35 cellular contexts compared by ENCODE assay signal in genomic region chr4:150889306-150889705, GRCh38.
"Had no signal": no experiment of that assay in that cellular context is flagged by ENCODE, and none has a peak within 500 bp of the region (broad histone marks: within the 10 kb centered on the region; RNA-seq: fewer than 3 reads in every experiment).

No MANE protein-coding gene starts in this region.

- H3K4me3 Mint-ChIP-seq: activated CD4-positive, alpha-beta memory T cell treated with anti-CD3 and anti-CD28 coated beads for 36 hours; activated CD4-positive, alpha-beta T cell treated with anti-CD3 and anti-CD28 coated beads for 36 hours; activated CD4-positive, alpha-beta T cell treated with anti-CD3 and anti-CD28 coated beads, Interleukin-2, amount 10 ng/mL, durations not matched to agents 24 days and 14 days; activated CD8-positive, alpha-beta memory T cell treated with anti-CD3 and anti-CD28 coated beads, Interleukin-2, amount 10 ng/mL, durations not matched to agents 7 days and 5 days; activated CD8-positive, alpha-beta T cell treated with anti-CD3 and anti-CD28 coated beads, Interleukin-2, amount 10 ng/mL, durations not matched to agents 7 days and 5 days; activated naive CD4-positive, alpha-beta T cell treated with anti-CD3 and anti-CD28 coated beads, Interleukin-2, amount 10 ng/mL, durations not matched to agents 7 days and 5 days; activated naive CD8-positive, alpha-beta T cell treated with anti-CD3 and anti-CD28 coated beads, Interleukin-2, amount 10 ng/mL, durations not matched to agents 7 days and 5 days; activated T-helper 1 cell treated with anti-CD3 and anti-CD28 coated beads, Interleukin-12 subunit alpha, Interleukin-12 subunit beta, Interleukin-2, Interleukin-4 antibody, amounts not matched to agents 30 ng/mL and 10 ng/mL and 1 ng/mL, durations not matched to agents 14 hours and 24 hours and 36 hours; brain; effector memory CD8-positive, alpha-beta T cell; T-helper 17 cell; T-helper 2 cell treated with Interferon-gamma antibody and Interleukin-4, amounts not matched to agents 5 μg/mL and 100 μg/mL, for 36 hours had no signal

- H3K27me3 ChIP-seq: ascending aorta, breast epithelium, cardiac muscle cell, esophagus muscularis mucosa, foreskin keratinocyte, gastrocnemius medialis, heart left ventricle had no signal

- H3K27me3 Mint-ChIP-seq: activated CD4-positive, alpha-beta memory T cell treated with anti-CD3 and anti-CD28 coated beads for 36 hours; activated CD4-positive, alpha-beta T cell treated with anti-CD3 and anti-CD28 coated beads for 36 hours; activated CD4-positive, alpha-beta T cell treated with anti-CD3 and anti-CD28 coated beads, Interleukin-2, amount 10 ng/mL, durations not matched to agents 24 days and 14 days; activated CD8-positive, alpha-beta memory T cell treated with anti-CD3 and anti-CD28 coated beads, Interleukin-2, amount 10 ng/mL, durations not matched to agents 7 days and 5 days; activated naive CD4-positive, alpha-beta T cell treated with anti-CD3 and anti-CD28 coated beads, Interleukin-2, amount 10 ng/mL, durations not matched to agents 7 days and 5 days; activated naive CD8-positive, alpha-beta T cell treated with anti-CD3 and anti-CD28 coated beads, Interleukin-2, amount 10 ng/mL, durations not matched to agents 7 days and 5 days; brain; effector memory CD8-positive, alpha-beta T cell; T-helper 17 cell had no signal

- H3K36me3 ChIP-seq: gastrocnemius medialis had no signal

- ATAC-seq: activated CD4-positive, alpha-beta T cell treated with anti-CD3 and anti-CD28 coated beads for 36 hours; activated CD8-positive, alpha-beta memory T cell treated with anti-CD3 and anti-CD28 coated beads, Interleukin-2, amount 10 ng/mL, durations not matched to agents 7 days and 5 days; activated CD8-positive, alpha-beta T cell treated with anti-CD3 and anti-CD28 coated beads, Interleukin-2, amount 10 ng/mL, durations not matched to agents 7 days and 5 days; activated naive CD4-positive, alpha-beta T cell treated with anti-CD3 and anti-CD28 coated beads, Interleukin-2, amount 50 U/mL, for 72 hours; effector memory CD8-positive, alpha-beta T cell; foreskin keratinocyte; gastrocnemius medialis; heart left ventricle; T-helper 17 cell had no signal

- H3K9me3 Mint-ChIP-seq: activated CD4-positive, alpha-beta memory T cell treated with anti-CD3 and anti-CD28 coated beads for 36 hours; activated CD4-positive, alpha-beta T cell treated with anti-CD3 and anti-CD28 coated beads, Interleukin-2, amount 10 ng/mL, durations not matched to agents 24 days and 14 days; activated naive CD4-positive, alpha-beta T cell treated with anti-CD3 and anti-CD28 coated beads, Interleukin-2, amount 10 ng/mL, durations not matched to agents 7 days and 5 days; activated naive CD4-positive, alpha-beta T cell treated with anti-CD3 and anti-CD28 coated beads, Interleukin-2, amount 50 U/mL, for 72 hours; activated T-helper 1 cell treated with anti-CD3 and anti-CD28 coated beads, Interleukin-12 subunit alpha, Interleukin-12 subunit beta, Interleukin-2, Interleukin-4 antibody, amounts not matched to agents 30 ng/mL and 10 ng/mL and 1 ng/mL, durations not matched to agents 14 hours and 24 hours and 36 hours; activated T-helper 2 cell treated with anti-CD3 and anti-CD28 coated beads, Interferon-gamma antibody, Interleukin-2, Interleukin-4, amounts not matched to agents 10 μg/mL and 5 μg/mL and 100 μg/mL, durations not matched to agents 14 hours and 24 hours and 36 hours; effector memory CD8-positive, alpha-beta T cell; T-helper 2 cell treated with Interferon-gamma antibody and Interleukin-4, amounts not matched to agents 5 μg/mL and 100 μg/mL, for 36 hours had no signal

- H3K27ac ChIP-seq: ascending aorta, breast epithelium, cardiac muscle cell, esophagus muscularis mucosa, foreskin keratinocyte, gastrocnemius medialis, heart left ventricle had no signal

- H3K4me1 Mint-ChIP-seq: brain had no signal

- DNase-seq: activated CD4-positive, alpha-beta memory T cell treated with anti-CD3 and anti-CD28 coated beads for 36 hours; activated CD4-positive, alpha-beta T cell treated with anti-CD3 and anti-CD28 coated beads for 36 hours; activated CD4-positive, alpha-beta T cell treated with anti-CD3 and anti-CD28 coated beads, Interleukin-2, amount 10 ng/mL, durations not matched to agents 24 days and 14 days; activated CD4-positive, CD25-positive, alpha-beta regulatory T cell; activated CD4-positive, CD25-positive, alpha-beta regulatory T cell treated with anti-CD3 and anti-CD28 coated beads, Interleukin-2, amount 50 U/mL, for 72 hours; activated CD8-positive, alpha-beta memory T cell treated with anti-CD3 and anti-CD28 coated beads, Interleukin-2, amount 10 ng/mL, durations not matched to agents 7 days and 5 days; activated CD8-positive, alpha-beta memory T cell treated with anti-CD3 and anti-CD28 coated beads, Interleukin-2, amount 50 U/mL, for 4 hours; activated CD8-positive, alpha-beta T cell treated with anti-CD3 and anti-CD28 coated beads, Interleukin-2, amount 10 ng/mL, durations not matched to agents 7 days and 5 days; activated effector memory CD4-positive, alpha-beta T cell treated with anti-CD3 and anti-CD28 coated beads, Interleukin-2, amount 50 U/mL, for 16 hours; activated naive CD4-positive, alpha-beta T cell treated with anti-CD3 and anti-CD28 coated beads, Interleukin-2, amount 10 ng/mL, durations not matched to agents 7 days and 5 days; activated naive CD8-positive, alpha-beta T cell treated with anti-CD3 and anti-CD28 coated beads, Interleukin-2, amount 10 ng/mL, durations not matched to agents 7 days and 5 days; activated T-cell treated with anti-CD3 and anti-CD28 coated beads, Interleukin-2, amount 50 U/mL, for 1 hour; activated T-cell treated with anti-CD3 and anti-CD28 coated beads, Interleukin-2, amount 50 U/mL, for 48 hours; central memory CD4-positive, alpha-beta T cell; cortex of kidney; dermis blood vessel endothelial cell; effector CD4-positive, alpha-beta T cell; effector memory CD8-positive, alpha-beta T cell; erythroblast; foreskin keratinocyte; gastrocnemius medialis; glutamatergic neuron; heart left ventricle; T-helper 1 cell; T-helper 17 cell; T1000 had no signal

- H3K4me1 ChIP-seq: ascending aorta, breast epithelium, esophagus muscularis mucosa, foreskin keratinocyte, gastrocnemius medialis, heart left ventricle had no signal

- H3K9me3 ChIP-seq: ascending aorta, breast epithelium, esophagus muscularis mucosa, gastrocnemius medialis, heart left ventricle had no signal

- H3K4me3 ChIP-seq: ascending aorta, breast epithelium, cardiac muscle cell, esophagus muscularis mucosa, gastrocnemius medialis, heart left ventricle had no signal

- H3K27ac Mint-ChIP-seq: activated CD4-positive, alpha-beta memory T cell treated with anti-CD3 and anti-CD28 coated beads for 36 hours; activated CD4-positive, alpha-beta T cell treated with anti-CD3 and anti-CD28 coated beads for 36 hours; activated CD4-positive, alpha-beta T cell treated with anti-CD3 and anti-CD28 coated beads, Interleukin-2, amount 10 ng/mL, durations not matched to agents 24 days and 14 days; activated CD8-positive, alpha-beta memory T cell treated with anti-CD3 and anti-CD28 coated beads, Interleukin-2, amount 10 ng/mL, durations not matched to agents 7 days and 5 days; activated CD8-positive, alpha-beta T cell treated with anti-CD3 and anti-CD28 coated beads, Interleukin-2, amount 10 ng/mL, durations not matched to agents 7 days and 5 days; activated naive CD4-positive, alpha-beta T cell treated with anti-CD3 and anti-CD28 coated beads, Interleukin-2, amount 10 ng/mL, durations not matched to agents 7 days and 5 days; activated naive CD4-positive, alpha-beta T cell treated with anti-CD3 and anti-CD28 coated beads, Interleukin-2, amount 50 U/mL, for 72 hours; activated naive CD8-positive, alpha-beta T cell treated with anti-CD3 and anti-CD28 coated beads, Interleukin-2, amount 10 ng/mL, durations not matched to agents 7 days and 5 days; activated T-helper 1 cell treated with anti-CD3 and anti-CD28 coated beads, Interleukin-12 subunit alpha, Interleukin-12 subunit beta, Interleukin-2, Interleukin-4 antibody, amounts not matched to agents 30 ng/mL and 10 ng/mL and 1 ng/mL, durations not matched to agents 14 hours and 24 hours and 36 hours; activated T-helper 2 cell treated with anti-CD3 and anti-CD28 coated beads, Interferon-gamma antibody, Interleukin-2, Interleukin-4, amounts not matched to agents 10 μg/mL and 5 μg/mL and 100 μg/mL, durations not matched to agents 14 hours and 24 hours and 36 hours; brain; T-helper 2 cell treated with Interferon-gamma antibody and Interleukin-4, amounts not matched to agents 5 μg/mL and 100 μg/mL, for 36 hours had no signal
